In genomic region chrX:154367474-154368308, GRCh38 we compare ENCODE assay signal across 8 cellular contexts. TPM values are rescaled to one million over a fixed set of nuclear protein-coding genes. Genes with fewer than 3 reads are reported as not detected.
A peak's percentile ranks its signal among the peaks of the same experiment; 100 is the strongest.
DNase-seq lines count a peak whose midpoint lies in the region; ATAC-seq, FAIRE-seq and TF ChIP-seq lines count a peak whose summit lies in the region.

No MANE protein-coding gene starts in this region.

- peaks cover 93% of the 10 kb centered on the region for H3K79me2 ChIP-seq in astrocyte (ENCODE audit: insufficient read depth, low read length)

- H3K4me1 ChIP-seq in astrocyte (ENCODE audit: insufficient read depth, low read length) (peaks cover 21% of the 10 kb centered on the region), testis (peaks cover 5% of the 10 kb centered on the region)

- WGBS in testis, 2 donors: 55 to 100% methylated on average over 1 to 17 of the region's 31 CpGs

- no peak for FAIRE-seq in astrocyte (lab: Jason Lieb, UNC)

- no peak for DNase-seq in activated CD4-positive, alpha-beta T cell treated with anti-CD3 and anti-CD28 coated beads, Interleukin-2, amount 10 ng/mL, durations not matched to agents 24 days and 14 days
- DNase-seq in activated CD4-positive, alpha-beta T cell treated with anti-CD3 and anti-CD28 coated beads, Interleukin-2, amount 50 U/mL, for 1 hour: no peak
- no peak for DNase-seq in astrocyte (ENCODE audit: low read depth)
- DNase-seq in memory B cell (ENCODE audit: low spot score in 2 of 2): no peak
- no peak for DNase-seq in testis
- DNase-seq in NCI-H226: no peak
- no peak for DNase-seq in nucleus accumbens (lab: John Stamatoyannopoulos, UW)
- no peak for DNase-seq in T1000 (lab: John Stamatoyannopoulos, UW)

- peaks cover 34% of the 10 kb centered on the region for H3K36me3 Mint-ChIP-seq in activated CD4-positive, alpha-beta T cell treated with anti-CD3 and anti-CD28 coated beads, Interleukin-2, amount 10 ng/mL, durations not matched to agents 24 days and 14 days (ENCODE audit: low read depth)
- H3K36me3 Mint-ChIP-seq in astrocyte (ENCODE audit: low read depth, unreplicated experiment) (peaks cover 6% of the 10 kb centered on the region), memory B cell (peaks cover 6% of the 10 kb centered on the region)

- H4K20me1 ChIP-seq in astrocyte (ENCODE audit: insufficient read depth, low read length): peaks cover 75% of the 10 kb centered on the region

- H3K9ac ChIP-seq in astrocyte (ENCODE audit: low read length): peak overlapping the region; percentile 95

- H3K27ac ChIP-seq in astrocyte (ENCODE audit: low read depth, low read length) (peak overlapping the region; percentile 97), testis (peak overlapping the region; percentile 88 to 89)

- peak overlapping the region; percentile 93 for H3K27ac Mint-ChIP-seq in activated CD4-positive, alpha-beta T cell treated with anti-CD3 and anti-CD28 coated beads, Interleukin-2, amount 10 ng/mL, durations not matched to agents 24 days and 14 days
- H3K27ac Mint-ChIP-seq in astrocyte (ENCODE audit: unreplicated experiment) (peak overlapping the region; percentile 91), memory B cell (peak overlapping the region; percentile 97)

- intact Hi-C loops in activated CD4-positive, alpha-beta T cell treated with anti-CD3 and anti-CD28 coated beads, Interleukin-2, amount 10 ng/mL, durations not matched to agents 24 days and 14 days (cut with micrococcal nuclease): no loop called here
- intact Hi-C loops in testis (cut with DNase I; ENCODE audit: low total_unique reads): no loop called here

- H3K4me3 ChIP-seq in astrocyte (ENCODE audit: insufficient read depth, low read depth, low read length) (peak overlapping the region; percentile 68), testis (no peak overlapping the region)

- H3K36me3 ChIP-seq in astrocyte (ENCODE audit: insufficient read depth, low read length) (peaks cover 20% of the 10 kb centered on the region), testis (ENCODE audit: low read depth, missing control alignments) (no peaks in the 10 kb centered on the region)

- TF ChIP-seq POLR2A in testis (IDR thresholded peaks at IDR 0.05): no peak

- H3K4me3 Mint-ChIP-seq in activated CD4-positive, alpha-beta T cell treated with anti-CD3 and anti-CD28 coated beads, Interleukin-2, amount 10 ng/mL, durations not matched to agents 24 days and 14 days: peak overlapping the region; percentile 95
- H3K4me3 Mint-ChIP-seq in astrocyte (ENCODE audit: unreplicated experiment): peak overlapping the region; percentile 81
- peak overlapping the region; percentile 93 for H3K4me3 Mint-ChIP-seq in memory B cell

- H3K27me3 Mint-ChIP-seq in activated CD4-positive, alpha-beta T cell treated with anti-CD3 and anti-CD28 coated beads, Interleukin-2, amount 10 ng/mL, durations not matched to agents 24 days and 14 days: no peaks in the 10 kb centered on the region
- no peaks in the 10 kb centered on the region for H3K27me3 Mint-ChIP-seq in astrocyte (ENCODE audit: low read depth, unreplicated experiment)
- H3K27me3 Mint-ChIP-seq in memory B cell: no peaks in the 10 kb centered on the region

- H3K4me2 ChIP-seq in astrocyte (ENCODE audit: low read length): peak overlapping the region; percentile 90

- no peaks in the 10 kb centered on the region for H3K27me3 ChIP-seq in astrocyte (ENCODE audit: insufficient read depth, low read length)
- no peaks in the 10 kb centered on the region for H3K27me3 ChIP-seq in testis

- H3K9me3 Mint-ChIP-seq in activated CD4-positive, alpha-beta T cell treated with anti-CD3 and anti-CD28 coated beads, Interleukin-2, amount 10 ng/mL, durations not matched to agents 24 days and 14 days: no peaks in the 10 kb centered on the region
- H3K9me3 Mint-ChIP-seq in astrocyte (ENCODE audit: unreplicated experiment) (no peaks in the 10 kb centered on the region), memory B cell (no peaks in the 10 kb centered on the region)

- H3K9me3 ChIP-seq in astrocyte (ENCODE audit: insufficient read depth, low read depth, low read length): no peaks in the 10 kb centered on the region
- H3K9me3 ChIP-seq in testis: no peaks in the 10 kb centered on the region

- ATAC-seq in memory B cell (ENCODE audit: low read depth): no peak

- H2AFZ ChIP-seq in astrocyte (ENCODE audit: low read depth, low read length): no peak overlapping the region

- H3K4me1 Mint-ChIP-seq in activated CD4-positive, alpha-beta T cell treated with anti-CD3 and anti-CD28 coated beads, Interleukin-2, amount 10 ng/mL, durations not matched to agents 24 days and 14 days: peaks cover 14% of the 10 kb centered on the region
- peaks cover 2% of the 10 kb centered on the region for H3K4me1 Mint-ChIP-seq in astrocyte (ENCODE audit: low read depth, unreplicated experiment)
- H3K4me1 Mint-ChIP-seq in memory B cell: peaks cover 10% of the 10 kb centered on the region

- no peak for TF ChIP-seq CTCF in astrocyte (IDR thresholded peaks at IDR 0.05; ENCODE audit: insufficient read depth, low read depth, low read length)
- no peak for TF ChIP-seq CTCF in testis (IDR thresholded peaks at IDR 0.05)

RNA-seq across cellular contexts. Expression of gene FLNA, which starts 6.7 kb away (rescaled TPM):
- 824 and 840 TPM in 2 replicates for total RNA-seq in activated CD4-positive, alpha-beta T cell treated with anti-CD3 and anti-CD28 coated beads, Interleukin-2, amount 10 ng/mL, durations not matched to agents 24 days and 14 days
- total RNA-seq in astrocyte (2,809 and 2,978 TPM in 2 replicates), testis (100 to 1,000 TPM; 400 to 532 TPM)
- polyA plus RNA-seq in testis (ENCODE audit: insufficient read depth, low read depth, low replicate concordance): 474 TPM

RNA-seq across cellular contexts. Expression of gene EMD, which starts 11.4 kb away (rescaled TPM):
- total RNA-seq in activated CD4-positive, alpha-beta T cell treated with anti-CD3 and anti-CD28 coated beads, Interleukin-2, amount 10 ng/mL, durations not matched to agents 24 days and 14 days: 91.7 and 92.8 TPM in 2 replicates
- total RNA-seq in astrocyte (75.6 and 75.7 TPM in 2 replicates), testis (10 to 100 TPM; 65.6 to 69.6 TPM)
- polyA plus RNA-seq in testis (ENCODE audit: insufficient read depth, low read depth, low replicate concordance): 74.2 TPM

RNA-seq across cellular contexts. Expression of gene RPL10, which starts 30.5 kb away (rescaled TPM):
- 2,338 and 2,364 TPM in 2 replicates for total RNA-seq in activated CD4-positive, alpha-beta T cell treated with anti-CD3 and anti-CD28 coated beads, Interleukin-2, amount 10 ng/mL, durations not matched to agents 24 days and 14 days
- 1,848 and 1,967 TPM in 2 replicates for total RNA-seq in astrocyte
- total RNA-seq in testis: 1,000 to 10,000 TPM in 1 of 2 donors, 100 to 1,000 TPM in 1; 925 to 1,913 TPM
- polyA plus RNA-seq in testis (ENCODE audit: insufficient read depth, low read depth, low replicate concordance): 1,423 TPM

RNA-seq across cellular contexts. Expression of gene DNASE1L1, which starts 41.4 kb away (rescaled TPM):
- total RNA-seq in activated CD4-positive, alpha-beta T cell treated with anti-CD3 and anti-CD28 coated beads, Interleukin-2, amount 10 ng/mL, durations not matched to agents 24 days and 14 days: 13.5 and 13.8 TPM in 2 replicates
- total RNA-seq in astrocyte (35.1 and 39.1 TPM in 2 replicates), testis (10 to 100 TPM; 36.5 to 42.2 TPM)
- polyA plus RNA-seq in testis (ENCODE audit: insufficient read depth, low read depth, low replicate concordance): 18.5 TPM

RNA-seq across cellular contexts. Expression of gene TAFAZZIN, which starts 43.6 kb away (rescaled TPM):
- 65.5 and 66.0 TPM in 2 replicates for total RNA-seq in activated CD4-positive, alpha-beta T cell treated with anti-CD3 and anti-CD28 coated beads, Interleukin-2, amount 10 ng/mL, durations not matched to agents 24 days and 14 days
- total RNA-seq in astrocyte: 16.6 and 20.7 TPM in 2 replicates
- 10 to 100 TPM; 32.1 to 48.7 TPM for total RNA-seq in testis
- polyA plus RNA-seq in testis (ENCODE audit: insufficient read depth, low read depth, low replicate concordance): 11.8 TPM
